Comparison of ENCODE assay signal across 33 cellular contexts in genomic region chr6:165321150-165321549, GRCh38. TPM values are rescaled to one million over a fixed set of nuclear protein-coding genes. Genes with fewer than 3 reads are reported as not detected.
"Had no signal": no experiment of that assay in that cellular context is flagged by ENCODE, and none has a peak within 500 bp of the region (broad histone marks: within the 10 kb centered on the region; RNA-seq: fewer than 3 reads in every experiment).

No MANE protein-coding gene starts in this region.

- H3K4me3 ChIP-seq: body of pancreas, breast epithelium had no signal

- ATAC-seq: activated CD4-positive, alpha-beta T cell treated with anti-CD3 and anti-CD28 coated beads for 36 hours; activated CD4-positive, CD25-positive, alpha-beta regulatory T cell treated with anti-CD3 and anti-CD28 coated beads, Interleukin-2, amount 50 U/mL, for 24 hours; activated CD8-positive, alpha-beta memory T cell treated with anti-CD3 and anti-CD28 coated beads, Interleukin-2, amount 10 ng/mL, durations not matched to agents 7 days and 5 days; activated CD8-positive, alpha-beta T cell treated with anti-CD3 and anti-CD28 coated beads, Interleukin-2, amount 10 ng/mL, durations not matched to agents 7 days and 5 days; activated naive CD8-positive, alpha-beta T cell treated with anti-CD3 and anti-CD28 coated beads, Interleukin-2, amount 50 U/mL, for 24 hours; body of pancreas had no signal

- FAIRE-seq: astrocyte, TTC549 had no signal

- H3K27ac ChIP-seq: body of pancreas, brain microvascular endothelial cell, breast epithelium had no signal

- H3K36me3 ChIP-seq: brain microvascular endothelial cell, breast epithelium had no signal

- DNase-seq: activated CD4-positive, alpha-beta memory T cell treated with anti-CD3 and anti-CD28 coated beads, Interleukin-2, amount 10 ng/mL, durations not matched to agents 7 days and 5 days; activated CD4-positive, alpha-beta T cell treated with anti-CD3 and anti-CD28 coated beads for 1 hour; activated CD4-positive, alpha-beta T cell treated with anti-CD3 and anti-CD28 coated beads for 36 hours; activated CD4-positive, alpha-beta T cell treated with anti-CD3 and anti-CD28 coated beads for 48 hours; activated CD4-positive, alpha-beta T cell treated with anti-CD3 and anti-CD28 coated beads, Interleukin-2, amount 10 ng/mL, durations not matched to agents 7 days and 5 days; activated CD4-positive, alpha-beta T cell treated with anti-CD3 and anti-CD28 coated beads, Interleukin-2, amount 50 U/mL, for 48 hours; activated CD4-positive, CD25-positive, alpha-beta regulatory T cell; activated CD8-positive, alpha-beta memory T cell treated with anti-CD3 and anti-CD28 coated beads for 24 hours; activated CD8-positive, alpha-beta memory T cell treated with anti-CD3 and anti-CD28 coated beads, Interleukin-2, amount 10 ng/mL, durations not matched to agents 7 days and 5 days; activated CD8-positive, alpha-beta memory T cell treated with anti-CD3 and anti-CD28 coated beads, Interleukin-2, amount 50 U/mL, for 48 hours; activated CD8-positive, alpha-beta T cell treated with anti-CD3 and anti-CD28 coated beads, Interleukin-2, amount 10 ng/mL, durations not matched to agents 7 days and 5 days; activated effector memory CD4-positive, alpha-beta T cell treated with Interleukin-2 at 50 U/mL for 16 hours; activated gamma-delta T cell; activated naive CD4-positive, alpha-beta T cell treated with anti-CD3 and anti-CD28 coated beads, Interleukin-2, amount 10 ng/mL, durations not matched to agents 7 days and 5 days; activated naive CD4-positive, alpha-beta T cell treated with Interleukin-2 at 50 U/mL for 16 hours; activated naive CD8-positive, alpha-beta T cell treated with anti-CD3 and anti-CD28 coated beads, Interleukin-2, amount 10 ng/mL, durations not matched to agents 7 days and 5 days; activated naive CD8-positive, alpha-beta T cell treated with anti-CD3 and anti-CD28 coated beads, Interleukin-2, amount 50 U/mL, for 24 hours; activated T-cell treated with anti-CD3 and anti-CD28 coated beads, Interleukin-2, amount 50 U/mL, for 24 hours; activated T-cell treated with anti-CD3 and anti-CD28 coated beads, Interleukin-2, amount 50 U/mL, for 48 hours; amniotic stem cell; aorta; body of pancreas; central memory CD4-positive, alpha-beta T cell; T-helper 2 cell; T-helper 9 cell had no signal

- H3K4me1 ChIP-seq: body of pancreas, breast epithelium had no signal

- H3K27me3 ChIP-seq: body of pancreas, brain microvascular endothelial cell, breast epithelium had no signal

RNA-seq across cellular contexts. Expression of gene C6orf118, which starts 11.7 kb away (rescaled TPM):
- total RNA-seq: activated CD4-positive, alpha-beta memory T cell treated with anti-CD3 and anti-CD28 coated beads, Interleukin-2, amount 10 ng/mL, durations not matched to agents 7 days and 5 days; activated CD4-positive, alpha-beta T cell treated with anti-CD3 and anti-CD28 coated beads for 36 hours; activated CD4-positive, alpha-beta T cell treated with anti-CD3 and anti-CD28 coated beads, Interleukin-2, amount 10 ng/mL, durations not matched to agents 7 days and 5 days; activated CD8-positive, alpha-beta memory T cell treated with anti-CD3 and anti-CD28 coated beads, Interleukin-2, amount 10 ng/mL, durations not matched to agents 7 days and 5 days; activated CD8-positive, alpha-beta T cell treated with anti-CD3 and anti-CD28 coated beads, Interleukin-2, amount 10 ng/mL, durations not matched to agents 7 days and 5 days; activated naive CD8-positive, alpha-beta T cell treated with anti-CD3 and anti-CD28 coated beads, Interleukin-2, amount 10 ng/mL, durations not matched to agents 7 days and 5 days; activated T-helper 2 cell treated with anti-CD3 and anti-CD28 coated beads, Interferon-gamma antibody, Interleukin-2, Interleukin-4, amounts not matched to agents 10 μg/mL and 5 μg/mL and 100 μg/mL, durations not matched to agents 14 hours and 24 hours and 36 hours; aorta; astrocyte; breast epithelium; cardiac septum had no signal
- polyA plus RNA-seq: adipose tissue, aorta had no signal
